In genomic region chr12:115468087-115468510, GRCh38 we compare ENCODE assay signal across 16 cellular contexts.
A peak's percentile ranks its signal among the peaks of the same experiment; 100 is the strongest.
DNase-seq lines count a peak whose midpoint lies in the region; ATAC-seq and TF ChIP-seq lines count a peak whose summit lies in the region.
"Had no signal": no experiment of that assay in that cellular context is flagged by ENCODE, and none has a peak within 500 bp of the region (broad histone marks: within the 10 kb centered on the region; RNA-seq: fewer than 3 reads in every experiment).

No MANE protein-coding gene starts in this region.

- no peak overlapping the region for H2AFZ ChIP-seq in mammary epithelial cell (ENCODE audit: low read depth, low read length)

- H3K4me1 ChIP-seq in mammary epithelial cell (ENCODE audit: insufficient read depth, low read length) (peaks cover 3% of the 10 kb centered on the region), right lobe of liver (peaks cover 0 to 4% (median 0%) of the 10 kb centered on the region in 4 donors)
- H3K4me1 ChIP-seq: psoas muscle, uterus had no signal

- no peak overlapping the region for H3K9ac ChIP-seq in mammary epithelial cell (ENCODE audit: insufficient read depth, low read length)

- ATAC-seq in right lobe of liver: peak; percentile 97 to 100 (median 100)

- BruUV-seq in mammary epithelial cell (replicated peaks; lab: Mats Ljungman, UMichigan): no TSS peak

- CTCF ChIA-PET in mammary epithelial cell (lab: Charles Lee; ENCODE audit: low non-redundant PET): no interaction called here

- in situ Hi-C loops in mammary epithelial cell (cut with MboI; ENCODE audit: low sequenced_read_pairs in 2 of 2): no loop called here

- H3K4me3 ChIP-seq in mammary epithelial cell (replicated peaks in 1 of 3; ENCODE audit: insufficient read depth in 1 of 3, low read depth in 2 of 3, low read length in 3 of 3): no peak overlapping the region
- H3K4me3 ChIP-seq in right lobe of liver: peak overlapping the region in 2 of 3 donors; percentile 25 to 40
- H3K4me3 ChIP-seq: esophagus squamous epithelium, lung, psoas muscle, uterus had no signal

- 88% methylated on average over 4 of the region's 4 CpGs for WGBS in mammary epithelial cell (ENCODE audit: low coverage, missing lambda C conversion rate)
- WGBS in right lobe of liver (ENCODE audit: insufficient coverage, low coverage, low lambda C conversion rate, missing lambda C conversion rate): 0% methylated on average over 1 of the region's 4 CpGs

- intact Hi-C loops in mammary epithelial cell (cut with micrococcal nuclease) (no loop called here), right lobe of liver (cut with DNase I) (no loop called here), CD14-positive monocyte (cut with micrococcal nuclease) (no loop called here)

- peaks cover 0 to 4% (median 3%) of the 10 kb centered on the region in 3 donors for H3K27me3 Mint-ChIP-seq in CD14-positive monocyte (ENCODE audit: low read depth in 3 of 3)

- dilution Hi-C loops in mammary epithelial cell (cut with HindIII; ENCODE audit: low sequenced_read_pairs): no loop called here

- no peaks in the 10 kb centered on the region for H3K4me1 Mint-ChIP-seq in CD14-positive monocyte

- H4K20me1 ChIP-seq in mammary epithelial cell (ENCODE audit: insufficient read depth, low read length): no peaks in the 10 kb centered on the region

- no peaks in the 10 kb centered on the region for H3K36me3 Mint-ChIP-seq in CD14-positive monocyte

- no peak overlapping the region for H3K27ac ChIP-seq in mammary epithelial cell (ENCODE audit: insufficient read depth, low read depth, low read length)
- peak overlapping the region in 2 of 3 donors; percentile 66 to 68 for H3K27ac ChIP-seq in right lobe of liver
- H3K27ac ChIP-seq: esophagus squamous epithelium, psoas muscle, uterus had no signal

- H3K27me3 ChIP-seq in mammary epithelial cell (ENCODE audit: insufficient read depth, low read length): no peaks in the 10 kb centered on the region
- no peaks in the 10 kb centered on the region for H3K27me3 ChIP-seq in right lobe of liver
- H3K27me3 ChIP-seq: esophagus squamous epithelium, uterus had no signal

- peaks cover 0 to 2% (median 0%) of the 10 kb centered on the region in 7 donors for H3K9me3 Mint-ChIP-seq in CD14-positive monocyte
- H3K9me3 Mint-ChIP-seq: CD4-positive, alpha-beta T cell had no signal

- no peak for TF ChIP-seq POLR2A in right lobe of liver (IDR thresholded peaks at IDR 0.05)

- H3K4me3 Mint-ChIP-seq in CD14-positive monocyte: no peak overlapping the region
- H3K4me3 Mint-ChIP-seq: CD4-positive, alpha-beta T cell had no signal

- DNase-seq in Daoy (ENCODE audit: low read depth) (peak; percentile 55), NCI-H526 treated with DMSO at 0.1 percent for 48 hours (lab: John Stamatoyannopoulos, UW) (peak; percentile 6), mammary epithelial cell (peak; percentile 15), right lobe of liver (peak; percentile 62 to 86 (median 72)), GM19240 (ENCODE audit: insufficient read length, low spot score) (no peak), CD14-positive monocyte (ENCODE audit: low spot score) (no peak), HK-2 (ENCODE audit: unreplicated experiment) (no peak), DMS53 treated with DMSO at 0.1 percent for 48 hours (lab: John Stamatoyannopoulos, UW; ENCODE audit: unreplicated experiment) (no peak)
- DNase-seq: aorta; CD4-positive, alpha-beta T cell; esophagus squamous epithelium; Kasumi-1; psoas muscle; T-helper 1 cell; uterus had no signal

- H3K79me2 ChIP-seq in mammary epithelial cell (ENCODE audit: insufficient read depth, low read length): no peaks in the 10 kb centered on the region

- TF ChIP-seq CTCF in mammary epithelial cell (conservative IDR thresholded peaks at IDR 0.05 in 1 of 2, IDR thresholded peaks at IDR 0.05 in 1 of 2; ENCODE audit: extremely low read depth in 1 of 2, insufficient read depth in 1 of 2, low read depth in 1 of 2, low read length in 2 of 2): peak in 1 of 2 donors; percentile 37
- TF ChIP-seq CTCF in right lobe of liver (IDR thresholded peaks at IDR 0.05): peak; percentile 13 to 76 (median 28)
- no peak for TF ChIP-seq CTCF in CD14-positive monocyte (IDR thresholded peaks at IDR 0.05)

- H3K27ac Mint-ChIP-seq in CD14-positive monocyte: no peak overlapping the region
- H3K27ac Mint-ChIP-seq: CD4-positive, alpha-beta T cell had no signal

- no peaks in the 10 kb centered on the region for H3K36me3 ChIP-seq in mammary epithelial cell (ENCODE audit: insufficient read depth, low read length)
- no peaks in the 10 kb centered on the region for H3K36me3 ChIP-seq in right lobe of liver
- H3K36me3 ChIP-seq: esophagus squamous epithelium, uterus had no signal

- no peak overlapping the region for H3K4me2 ChIP-seq in mammary epithelial cell (ENCODE audit: insufficient read depth, low read depth, low read length)

- H3K9me3 ChIP-seq in mammary epithelial cell (replicated peaks; ENCODE audit: insufficient read depth, low read length) (no peaks in the 10 kb centered on the region), right lobe of liver (no peaks in the 10 kb centered on the region)
- H3K9me3 ChIP-seq: esophagus squamous epithelium, psoas muscle, uterus had no signal

Comparison
In these comparisons a context has a peak if more than half of its experiments do, and no peak if none do; other contexts are left out.
1. DNase-seq: peak in Daoy (single experiment), NCI-H526 treated with DMSO at 0.1 percent for 48 hours (single experiment), mammary epithelial cell (single experiment) and right lobe of liver (3 of 3); none in GM19240 (single experiment), CD14-positive monocyte (single experiment), HK-2 (single experiment) and DMS53 treated with DMSO at 0.1 percent for 48 hours (single experiment).
2. H3K4me3 ChIP-seq: peak in right lobe of liver (2 of 3); none in mammary epithelial cell (0 of 3).